ENCODE assay signal across 36 cellular contexts in the genomic region with DNA sequence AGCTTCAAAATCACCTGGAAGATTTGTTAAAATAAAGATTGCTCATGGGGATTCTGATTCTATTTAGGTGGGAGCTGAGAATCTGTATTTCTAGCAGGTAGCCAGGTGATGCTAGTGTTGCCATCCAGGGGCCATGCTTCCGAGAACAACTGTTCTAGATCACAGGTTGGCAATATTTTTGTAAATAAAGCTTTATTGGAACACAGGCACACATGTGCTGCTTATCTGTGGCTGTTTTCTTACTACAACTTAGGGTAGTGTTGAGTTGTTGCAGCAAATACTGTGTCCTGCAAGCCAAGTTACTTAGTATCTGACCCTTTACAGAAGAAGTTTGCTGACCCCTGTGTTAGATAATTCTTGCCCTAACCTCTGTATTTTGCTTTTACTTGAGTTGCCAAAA. TPM values are rescaled to one million over a fixed set of nuclear protein-coding genes. Genes with fewer than 3 reads are reported as not detected.
DNase-seq lines count a peak whose midpoint lies in the region; ATAC-seq, FAIRE-seq and TF ChIP-seq lines count a peak whose summit lies in the region.
"Had no signal": no experiment of that assay in that cellular context is flagged by ENCODE, and none has a peak within 500 bp of the region (broad histone marks: within the 10 kb centered on the region; RNA-seq: fewer than 3 reads in every experiment).

No MANE protein-coding gene starts in this region.

- no peaks in the 10 kb centered on the region for H3K4me1 Mint-ChIP-seq in neural progenitor cell
- no peaks in the 10 kb centered on the region for H3K4me1 Mint-ChIP-seq in CD4-positive, alpha-beta memory T cell
- H3K4me1 Mint-ChIP-seq: B cell; CD14-positive monocyte; CD8-positive, alpha-beta memory T cell had no signal

- H3K79me2 ChIP-seq in GM12878 (ENCODE audit: control insufficient read depth, insufficient read depth, low read length) = no peaks in the 10 kb centered on the region
- no peaks in the 10 kb centered on the region for H3K79me2 ChIP-seq in K562 (ENCODE audit: control insufficient read depth, insufficient read depth, low read length)
- H3K79me2 ChIP-seq in neural progenitor cell (ENCODE audit: low read depth) = peaks cover under 1% of the 10 kb centered on the region

- no peak overlapping the region for H3K4me3 Mint-ChIP-seq in neural progenitor cell
- no peak overlapping the region for H3K4me3 Mint-ChIP-seq in CD4-positive, alpha-beta memory T cell
- H3K4me3 Mint-ChIP-seq: B cell; CD14-positive monocyte; CD4-positive, alpha-beta T cell; CD4-positive, CD25-positive, alpha-beta regulatory T cell; CD8-positive, alpha-beta memory T cell; CD8-positive, alpha-beta T cell had no signal

- H3K9me3 Mint-ChIP-seq in neural progenitor cell = peaks cover 9% of the 10 kb centered on the region
- H3K9me3 Mint-ChIP-seq in CD4-positive, alpha-beta memory T cell = peaks cover 0 to 8% (median 3%) of the 10 kb centered on the region in 8 donors
- H3K9me3 Mint-ChIP-seq: CD4-positive, alpha-beta T cell; CD8-positive, alpha-beta T cell had no signal

- POLR2A ChIA-PET in GM12878 (lab: Charles Lee) (no interaction called here), K562 (lab: Yijun Ruan, JAX) (no interaction called here)
- POLR2A ChIA-PET in CD4-positive, alpha-beta memory T cell (lab: Charles Lee; ENCODE audit: partially characterized antibody) = no interaction called here

- H3K27me3 ChIP-seq in GM12878 (replicated peaks in 1 of 2; ENCODE audit: control insufficient read depth in 2 of 2, insufficient read depth in 2 of 2, low read length in 1 of 2) (no peaks in the 10 kb centered on the region), K562 (ENCODE audit: control insufficient read depth in 2 of 2, insufficient read depth in 2 of 2, low read length in 2 of 2) (no peaks in the 10 kb centered on the region), neural progenitor cell (no peaks in the 10 kb centered on the region)
- no peaks in the 10 kb centered on the region for H3K27me3 ChIP-seq in CD4-positive, alpha-beta memory T cell (ENCODE audit: insufficient read depth, low read length)
- H3K27me3 ChIP-seq: BE2C; BLaER1; BLaER1 treated with 17β-estradiol and CSF1 and Interleukin-3, amounts not matched to agents 10 nM and 100 nM had no signal

- H3K4me2 ChIP-seq in GM12878 (ENCODE audit: control insufficient read depth, insufficient read depth) = no peak overlapping the region
- no peak overlapping the region for H3K4me2 ChIP-seq in K562 (ENCODE audit: insufficient read depth, low read length)
- H3K4me2 ChIP-seq in neural progenitor cell = no peak overlapping the region
- H3K4me2 ChIP-seq: A549; BLaER1; BLaER1 treated with 17β-estradiol and CSF1 and Interleukin-3, amounts not matched to agents 10 nM and 100 nM had no signal

- no peak for TF ChIP-seq RAD21 in GM12878 (IDR thresholded peaks at IDR 0.05; ENCODE audit: insufficient read depth, low read depth, low read length)
- no peak for TF ChIP-seq RAD21 in K562 (CRISPR knock-in tag; conservative IDR thresholded peaks at IDR 0.05 in 1 of 2, IDR thresholded peaks at IDR 0.05 in 1 of 2)

- BruUV-seq in GM12878 (replicated peaks; lab: Mats Ljungman, UMichigan) (no TSS peak), K562 (replicated peaks; lab: Mats Ljungman, UMichigan) (no TSS peak)

- SMC1A ChIA-PET in GM12878 (lab: Charles Lee; ENCODE audit: uncharacterized antibody, unreplicated experiment) = no interaction called here

- H3K9me1 ChIP-seq in K562 (ENCODE audit: control insufficient read depth, insufficient read depth, low read length) = no peaks in the 10 kb centered on the region

- TF ChIP-seq POLR2A in GM12878 (IDR thresholded peaks at IDR 0.05; ENCODE audit: low read depth, low read length) (no peak), K562 (conservative IDR thresholded peaks at IDR 0.05) (no peak)

- no peaks in the 10 kb centered on the region for H3K36me3 ChIP-seq in GM12878 (ENCODE audit: control insufficient read depth in 2 of 2, insufficient read depth in 2 of 2, low read length in 1 of 2)
- H3K36me3 ChIP-seq in K562 (ENCODE audit: control insufficient read depth, insufficient read depth, low read length) = peaks cover 16% of the 10 kb centered on the region; the same call in 2 of the 3 replicates
- peaks cover 32% of the 10 kb centered on the region for H3K36me3 ChIP-seq in neural progenitor cell
- H3K36me3 ChIP-seq in CD4-positive, alpha-beta memory T cell (ENCODE audit: insufficient read depth, low read length) = no peaks in the 10 kb centered on the region
- H3K36me3 ChIP-seq: BE2C had no signal

- H3K9me3 ChIP-seq in GM12878 (replicated peaks; ENCODE audit: control insufficient read depth, insufficient read depth, low read length) (no peaks in the 10 kb centered on the region; the same call in 2 of the 3 replicates), K562 (replicated peaks; ENCODE audit: control insufficient read depth, insufficient read depth, low read depth, low read length) (no peaks in the 10 kb centered on the region), neural progenitor cell (ENCODE audit: low read depth) (peaks cover 11% of the 10 kb centered on the region)
- H3K9me3 ChIP-seq in CD4-positive, alpha-beta memory T cell (ENCODE audit: control insufficient read depth in 1 of 2, low read length in 2 of 2) = no peaks in the 10 kb centered on the region
- H3K9me3 ChIP-seq: BE2C, Caco-2 had no signal

- 100% methylated on average over 1 of the region's 1 CpG for WGBS in GM12878 (ENCODE audit: insufficient coverage, insufficient replicate concordance, low lambda C conversion rate, missing lambda C conversion rate)
- 94% methylated on average over 1 of the region's 1 CpG for WGBS in K562 (ENCODE audit: insufficient coverage, low coverage, missing lambda C conversion rate)

- no peak overlapping the region for H3K4me3 ChIP-seq in GM12878
- H3K4me3 ChIP-seq in K562 = no peak overlapping the region
- H3K4me3 ChIP-seq in neural progenitor cell = no peak overlapping the region
- H3K4me3 ChIP-seq in CD4-positive, alpha-beta memory T cell (ENCODE audit: low read length in 2 of 2) = no peak overlapping the region
- H3K4me3 ChIP-seq: A549; BLaER1; BLaER1 treated with 17β-estradiol and CSF1 and Interleukin-3, amounts not matched to agents 10 nM and 100 nM had no signal

- H3K4me1 ChIP-seq in GM12878 (ENCODE audit: control insufficient read depth, insufficient read depth, low read length) = no peaks in the 10 kb centered on the region
- H3K4me1 ChIP-seq in K562 (replicated peaks in 1 of 2; ENCODE audit: control insufficient read depth in 2 of 2, insufficient read depth in 2 of 2, low read length in 2 of 2) = no peaks in the 10 kb centered on the region
- H3K4me1 ChIP-seq in neural progenitor cell = no peaks in the 10 kb centered on the region
- H3K4me1 ChIP-seq in CD4-positive, alpha-beta memory T cell (ENCODE audit: insufficient read depth, low read length) = no peaks in the 10 kb centered on the region
- H3K4me1 ChIP-seq: A549; BLaER1 treated with 17β-estradiol and CSF1 and Interleukin-3, amounts not matched to agents 10 nM and 100 nM; Caco-2 had no signal

- RAD21 ChIA-PET in GM12878 (lab: Charles Lee; ENCODE audit: unreplicated experiment) = interaction anchor here (1.2 kb wide), 1 partner anchor 10 kb away, joined by 4 read pairs; no protein-coding TSS in a partner anchor

- TF ChIP-seq CTCF in GM12878 (IDR thresholded peaks at IDR 0.05 in 2 of 3, conservative IDR thresholded peaks at IDR 0.05 in 1 of 3; ENCODE audit: control insufficient read depth in 2 of 3, extremely low read depth in 1 of 3, insufficient read depth in 1 of 3, low read depth in 3 of 3, low read length in 3 of 3) (no peak), K562 (IDR thresholded peaks at IDR 0.05 in 2 of 3, conservative IDR thresholded peaks at IDR 0.05 in 1 of 3; ENCODE audit: insufficient read depth in 2 of 3, low read depth in 1 of 3, low read length in 3 of 3) (no peak), neural progenitor cell (IDR thresholded peaks at IDR 0.05) (no peak)

- H3K9ac ChIP-seq in GM12878 (ENCODE audit: control insufficient read depth, insufficient read depth, low read length) = no peak overlapping the region
- no peak overlapping the region for H3K9ac ChIP-seq in K562 (ENCODE audit: insufficient read depth in 1 of 2, low read depth in 2 of 2, low read length in 2 of 2)
- H3K9ac ChIP-seq in neural progenitor cell = peak overlapping the region; percentile 8
- H3K9ac ChIP-seq: BLaER1; BLaER1 treated with 17β-estradiol and CSF1 and Interleukin-3, amounts not matched to agents 10 nM and 100 nM had no signal

- H3F3A ChIP-seq in neural progenitor cell (ENCODE audit: low read depth) = no peaks in the 10 kb centered on the region

- H2AFZ ChIP-seq in GM12878 (ENCODE audit: control insufficient read depth, low read depth, low read length) (no peak overlapping the region), K562 (ENCODE audit: low read depth, low read length) (no peak overlapping the region), neural progenitor cell (replicated peaks) (no peak overlapping the region)

- no peak overlapping the region for H3K27ac Mint-ChIP-seq in neural progenitor cell
- H3K27ac Mint-ChIP-seq in CD4-positive, alpha-beta memory T cell = peak overlapping the region in 1 of 7 donors; percentile 5
- H3K27ac Mint-ChIP-seq: B cell; CD14-positive monocyte; CD4-positive, alpha-beta T cell; CD8-positive, alpha-beta memory T cell; CD8-positive, alpha-beta T cell had no signal

- in situ Hi-C loops in GM12878 (cut with MboI) = no loop called here
- in situ Hi-C loops in K562 (cut with MboI) = no loop called here

- H3K36me3 Mint-ChIP-seq in neural progenitor cell = peaks cover 26% of the 10 kb centered on the region
- no peaks in the 10 kb centered on the region for H3K36me3 Mint-ChIP-seq in CD4-positive, alpha-beta memory T cell
- H3K36me3 Mint-ChIP-seq: CD4-positive, CD25-positive, alpha-beta regulatory T cell; CD8-positive, alpha-beta memory T cell; CD8-positive, alpha-beta T cell had no signal

- CTCF ChIA-PET in GM12878 (lab: Yijun Ruan, JAX) (interaction anchor here (1.1 to 1.4 kb wide), 3 partner anchors 9 to 12 kb away, joined by 3 to 12 read pairs (median 3); a partner anchor contains a TSS), K562 (lab: Yijun Ruan, JAX; ENCODE audit: low intra/inter-chr PET ratio) (no interaction called here)
- CTCF ChIA-PET in CD4-positive, alpha-beta memory T cell (lab: Charles Lee; ENCODE audit: partially characterized antibody) = interaction anchor here (1.0 kb wide), 1 partner anchor 10 kb away, joined by 4 read pairs; no protein-coding TSS in a partner anchor

- H3K27ac ChIP-seq in GM12878 (ENCODE audit: control insufficient read depth, insufficient read depth) (no peak overlapping the region), K562 (ENCODE audit: extremely low read depth, low read depth, low read length) (no peak overlapping the region), neural progenitor cell (no peak overlapping the region), caudate nucleus (ENCODE audit: low read depth, low read length) (no peak overlapping the region)
- no peak overlapping the region for H3K27ac ChIP-seq in CD4-positive, alpha-beta memory T cell (ENCODE audit: low read depth, low read length)
- H3K27ac ChIP-seq: 22Rv1; A549; BLaER1; BLaER1 treated with 17β-estradiol and CSF1 and Interleukin-3, amounts not matched to agents 10 nM and 100 nM; C4-2B had no signal

- intact Hi-C loops in GM12878 (cut with micrococcal nuclease; ENCODE audit: unreplicated experiment) = no loop called here
- intact Hi-C loops in K562 (cut with micrococcal nuclease) = no loop called here
- intact Hi-C loops in CD4-positive, alpha-beta memory T cell (cut with micrococcal nuclease) = no loop called here

- no peak for TF ChIP-seq EP300 in GM12878 (IDR thresholded peaks at IDR 0.05; ENCODE audit: borderline replicate concordance in 1 of 2, control insufficient read depth in 1 of 2, low read depth in 2 of 2, low read length in 2 of 2)
- TF ChIP-seq EP300 in K562 (IDR thresholded peaks at IDR 0.05; ENCODE audit: low read length) = no peak

- ATAC-seq in GM12878 (no peak), K562 (no peak; the same call in 1 of the 3 replicates), HG03378 (IDR thresholded peaks at IDR 0.05; ENCODE audit: unreplicated experiment) (no peak)
- ATAC-seq: A549; CD8-positive, alpha-beta T cell had no signal

- H4K20me1 ChIP-seq in GM12878 (ENCODE audit: control insufficient read depth, insufficient read depth) (no peaks in the 10 kb centered on the region), K562 (replicated peaks; ENCODE audit: control insufficient read depth, insufficient read depth, low read length) (no peaks in the 10 kb centered on the region), neural progenitor cell (ENCODE audit: low read depth) (no peaks in the 10 kb centered on the region)
- H4K20me1 ChIP-seq: BLaER1; BLaER1 treated with 17β-estradiol and CSF1 and Interleukin-3, amounts not matched to agents 10 nM and 100 nM had no signal

- no peaks in the 10 kb centered on the region for H3K27me3 Mint-ChIP-seq in neural progenitor cell (ENCODE audit: insufficient read depth, low read depth)
- no peaks in the 10 kb centered on the region for H3K27me3 Mint-ChIP-seq in CD4-positive, alpha-beta memory T cell
- H3K27me3 Mint-ChIP-seq: B cell; CD4-positive, alpha-beta T cell; CD4-positive, CD25-positive, alpha-beta regulatory T cell; CD8-positive, alpha-beta memory T cell had no signal

- FAIRE-seq in GM19239 (lab: Jason Lieb, UNC) (peak; percentile 45), GM12878 (lab: Jason Lieb, UNC) (peak; percentile 35), K562 (lab: Jason Lieb, UNC) (no peak)
- FAIRE-seq: A204.1, A549, D721Med had no signal

- DNase-seq in GM19239 (ENCODE audit: insufficient read length, low spot score) (no peak), GM12878 (ENCODE audit: low read depth, low spot score) (no peak), K562 (ENCODE audit: extremely low read depth in 1 of 4, low spot score in 3 of 4) (no peak), neural progenitor cell (ENCODE audit: low spot score) (no peak), LoVo (ENCODE audit: low spot score) (no peak), caudate nucleus (lab: John Stamatoyannopoulos, UW) (no peak)
- DNase-seq in CD4-positive, alpha-beta memory T cell = no peak
- DNase-seq: 8988T; ACHN; AML-193; BE2C; C1 segment of cervical spinal cord; Caco-2; Calu3; CD4-positive, alpha-beta T cell; CD4-positive, CD25-positive, alpha-beta regulatory T cell; CD8-positive, alpha-beta memory T cell; CD8-positive, alpha-beta T cell; COR-L47; DMS 273 treated with DMSO at 0.1 percent for 48 hours; DMS153; DMS53; DMS79; DMS79 treated with DMSO at 0.1 percent for 48 hours; DND-41; EL had no signal

RNA-seq across cellular contexts. Expression of a gene that starts 12.0 kb away (rescaled TPM):
- 6.3 and 9.3 TPM in 2 replicates for total RNA-seq in GM12878 (2013; cell fraction: nucleolus; rRNA removed)
- total RNA-seq in GM12878 (2014; rRNA removed) (27.2 and 30.2 TPM in 2 replicates), GM12878 (2014; rRNA removed; fragmentation: Illumina TruSeq; extraction: Trizol) (45.7 and 48.2 TPM in 2 replicates), GM12878 (2021) (77.8 and 78.9 TPM in 2 replicates), K562 (2014; rRNA removed) (41.6 and 48.7 TPM in 2 replicates), K562 (2014; rRNA removed; fragmentation: Illumina TruSeq; extraction: Trizol) (82.8 and 92.0 TPM in 2 replicates), K562 (2015; rRNA removed; fragmentation: Illumina TruSeq; extraction: Trizol) (66.1 and 73.4 TPM in 2 replicates), K562 (2021) (104 and 105 TPM in 2 replicates), neural progenitor cell (ENCODE audit: low replicate concordance) (23.7 and 47.5 TPM in 2 replicates)
- 92.3 TPM for polyA plus RNA-seq in GM12878 (2011; ENCODE audit: low read depth)
- polyA plus RNA-seq in GM12878 (2011; rRNA removed) (34.2 and 49.2 TPM in 2 replicates), GM12878 (2014; fragmentation: Illumina TruSeq; extraction: Trizol) (55.9 and 62.3 TPM in 2 replicates), GM12878 (2014; fragmentation: Nextera tagmentation; extraction: Ambion mirVana) (100 to 1,000 TPM; 237 to 283 TPM), GM12878 (2014; rRNA removed) (40.3 and 43.8 TPM in 2 replicates), GM12878 (2016; fragmentation: Nextera tagmentation; extraction: Ambion mirVana) (100 to 1,000 TPM; 187 to 189 TPM), K562 (2011; rRNA removed) (40.1 and 66.5 TPM in 2 replicates), K562 (2014; fragmentation: Illumina TruSeq; extraction: Trizol) (60.0 and 66.4 TPM in 2 replicates), K562 (2014; fragmentation: Nextera tagmentation; extraction: Ambion mirVana) (100 to 1,000 TPM; 240 to 285 TPM), K562 (2014; rRNA removed) (67.1 and 94.2 TPM in 2 replicates)
- polyA plus RNA-seq in GM12878 (2011; cell fraction: cytosol; rRNA removed) = 15.0 and 19.2 TPM in 2 replicates
- 9.5 and 14.0 TPM in 2 replicates for polyA plus RNA-seq in GM12878 (2011; cell fraction: nucleus; rRNA removed)
- 26.4 and 32.2 TPM in 2 replicates for polyA plus RNA-seq in GM12878 (2012)
- 6.2 and 8.2 TPM in 2 replicates for polyA minus RNA-seq in GM12878 (2011; rRNA and poly(A)+ RNA removed)
- polyA minus RNA-seq in GM12878 (2011; cell fraction: cytosol; rRNA and poly(A)+ RNA removed) = 2.9 TPM in 2 replicates
- 9.6 and 12.3 TPM in 2 replicates for polyA minus RNA-seq in GM12878 (2011; cell fraction: nucleus; rRNA and poly(A)+ RNA removed)
- 8.1 and 16.3 TPM in 2 replicates for total RNA-seq in K562 (2011; cell fraction: chromatin; rRNA removed; ENCODE audit: low replicate concordance)
- 6.2 and 7.0 TPM in 2 replicates for total RNA-seq in K562 (2011; cell fraction: nucleolus; rRNA removed)
- total RNA-seq in K562 (2011; cell fraction: nucleoplasm; rRNA removed) = 8.9 and 9.7 TPM in 2 replicates
- polyA plus RNA-seq in K562 (2011; cell fraction: cytosol; rRNA removed) = 20.1 and 24.1 TPM in 2 replicates
- polyA plus RNA-seq in K562 (2011; cell fraction: nucleus; rRNA removed) = 6.7 and 13.6 TPM in 2 replicates
- polyA plus RNA-seq in K562 (2012) = 57.6 and 108 TPM in 2 replicates
- 35.3 and 38.7 TPM in 2 replicates for polyA minus RNA-seq in K562 (2011; rRNA and poly(A)+ RNA removed)
- 10.1 and 10.3 TPM in 2 replicates for polyA minus RNA-seq in K562 (2011; cell fraction: cytosol; rRNA and poly(A)+ RNA removed)
- 14.5 and 28.1 TPM in 2 replicates for polyA minus RNA-seq in K562 (2011; cell fraction: nucleus; rRNA and poly(A)+ RNA removed)
- 1 to 10 TPM; 1.4 to 1.5 TPM for total RNA-seq in CD4-positive, alpha-beta memory T cell
- polyA plus RNA-seq in CD4-positive, alpha-beta memory T cell = 1 to 10 TPM; 1.7 to 2.9 TPM
